In genomic region chr16:80583466-80583865, GRCh38 we compare ENCODE assay signal across 11 cellular contexts.
A peak's percentile ranks its signal among the peaks of the same experiment; 100 is the strongest.
DNase-seq lines count a peak whose midpoint lies in the region; FAIRE-seq and TF ChIP-seq lines count a peak whose summit lies in the region.
"Had no signal": no experiment of that assay in that cellular context is flagged by ENCODE, and none has a peak within 500 bp of the region (broad histone marks: within the 10 kb centered on the region; RNA-seq: fewer than 3 reads in every experiment).

No MANE protein-coding gene starts in this region.

- H3K4me3 Mint-ChIP-seq in dendritic cell treated with granulocyte-macrophage colony-stimulating factor and Interleukin-4, amounts not matched to agents 40 ng/mL and 50 ng/mL, for 4 days, result no peak overlapping the region
- H3K4me3 Mint-ChIP-seq: central memory CD8-positive, alpha-beta T cell had no signal

- intact Hi-C loops in dendritic cell treated with granulocyte-macrophage colony-stimulating factor and Interleukin-4, amounts not matched to agents 40 ng/mL and 50 ng/mL, for 4 days (cut with micrococcal nuclease), result loop anchor here (10.0 kb wide), 1 partner anchor 71 kb away; no protein-coding TSS in a partner anchor

- peaks cover 29% of the 10 kb centered on the region for H3K9me3 Mint-ChIP-seq in dendritic cell treated with granulocyte-macrophage colony-stimulating factor and Interleukin-4, amounts not matched to agents 40 ng/mL and 50 ng/mL, for 4 days
- H3K9me3 Mint-ChIP-seq: central memory CD8-positive, alpha-beta T cell had no signal

- H3K4me1 Mint-ChIP-seq in dendritic cell treated with granulocyte-macrophage colony-stimulating factor and Interleukin-4, amounts not matched to agents 40 ng/mL and 50 ng/mL, for 4 days (ENCODE audit: low read depth), result peaks cover 46% of the 10 kb centered on the region

- FAIRE-seq in GM19239 (lab: Jason Lieb, UNC), result no peak

- no peak overlapping the region for H3K4me3 ChIP-seq in GM12864 (ENCODE audit: low read depth, low read length)
- H3K4me3 ChIP-seq: transverse colon had no signal

- TF ChIP-seq CTCF in GM12864 (IDR thresholded peaks at IDR 0.05; ENCODE audit: low read depth, low read length, missing control alignments), result no peak

- DNase-seq in GM12864 (ENCODE audit: low read depth) (peak; percentile 7), T1000 (lab: John Stamatoyannopoulos, UW) (peak; percentile 6), NCI-H1417 (lab: John Stamatoyannopoulos, UW) (no peak), GM19239 (ENCODE audit: insufficient read length, low spot score) (no peak), DMS53 (lab: John Stamatoyannopoulos, UW) (no peak), NCI-H510A treated with DMSO at 0.1 percent for 48 hours (lab: John Stamatoyannopoulos, UW) (no peak)
- DNase-seq in stimulated activated CD4-positive, alpha-beta T cell treated with anti-CD3 and anti-CD28 coated beads, Interleukin-12 subunit alpha, Interleukin-12 subunit beta, amount 100 ng/mL, for 48 hours (ENCODE audit: low read depth in 2 of 3, low spot score in 1 of 3), result peak; percentile 50 to 61 (median 50)
- DNase-seq: NCI-H187 treated with DMSO at 0.1 percent for 48 hours, transverse colon had no signal

- H3K36me3 Mint-ChIP-seq in dendritic cell treated with granulocyte-macrophage colony-stimulating factor and Interleukin-4, amounts not matched to agents 40 ng/mL and 50 ng/mL, for 4 days (ENCODE audit: low read depth), result no peaks in the 10 kb centered on the region

- H3K27me3 Mint-ChIP-seq in dendritic cell treated with granulocyte-macrophage colony-stimulating factor and Interleukin-4, amounts not matched to agents 40 ng/mL and 50 ng/mL, for 4 days, result peaks cover 11% of the 10 kb centered on the region

- H3K27ac Mint-ChIP-seq in dendritic cell treated with granulocyte-macrophage colony-stimulating factor and Interleukin-4, amounts not matched to agents 40 ng/mL and 50 ng/mL, for 4 days, result peak overlapping the region; percentile 83

Comparison
In these comparisons a context has a peak if more than half of its experiments do, and no peak if none do; other contexts are left out.
1. DNase-seq: peak in GM12864 (single experiment), T1000 (single experiment) and stimulated activated CD4-positive, alpha-beta T cell treated with anti-CD3 and anti-CD28 coated beads, Interleukin-12 subunit alpha, Interleukin-12 subunit beta, amount 100 ng/mL, for 48 hours (3 of 3); none in NCI-H1417 (0 of 3), GM19239 (single experiment), DMS53 (single experiment) and NCI-H510A treated with DMSO at 0.1 percent for 48 hours (single experiment).